Comparison of ENCODE assay signal across 17 cellular contexts in the genomic region with DNA sequence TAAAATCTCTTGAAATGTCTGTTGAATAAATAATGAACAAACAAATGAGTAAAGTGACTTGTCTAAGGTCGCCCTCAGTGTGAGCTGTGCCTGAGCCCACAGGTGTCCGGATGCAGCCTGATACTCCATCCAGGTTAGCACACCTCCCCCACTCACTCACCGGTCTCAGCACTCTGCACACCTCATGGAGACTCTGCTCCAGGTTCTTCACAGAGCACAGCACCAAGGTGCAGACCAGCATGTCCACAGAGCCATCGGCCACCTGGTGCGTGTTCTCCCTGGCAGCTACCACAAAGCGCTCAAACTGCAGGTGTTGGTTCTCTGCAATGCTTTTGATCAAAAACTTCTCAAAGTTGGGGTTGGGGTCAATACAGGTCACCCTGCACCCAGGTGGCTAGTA. TPM values are rescaled to one million over a fixed set of nuclear protein-coding genes. Genes with fewer than 3 reads are reported as not detected.
"Had no signal": no experiment of that assay in that cellular context is flagged by ENCODE, and none has a peak within 500 bp of the region (broad histone marks: within the 10 kb centered on the region; RNA-seq: fewer than 3 reads in every experiment).

No MANE protein-coding gene starts in this region.

- FAIRE-seq: pancreas had no signal

- DNase-seq: activated CD4-positive, alpha-beta T cell treated with anti-CD3 and anti-CD28 coated beads for 36 hours; activated CD8-positive, alpha-beta memory T cell treated with anti-CD3 and anti-CD28 coated beads, Interleukin-2, amount 50 U/mL, for 48 hours; activated CD8-positive, alpha-beta T cell treated with anti-CD3 and anti-CD28 coated beads for 36 hours; activated naive CD4-positive, alpha-beta T cell treated with Interleukin-2 at 50 U/mL for 16 hours; effector memory CD4-positive, alpha-beta T cell; hippocampal formation; kidney glomerular epithelial cell; T-helper 2 cell had no signal

- H3K9me3 ChIP-seq: gastroesophageal sphincter, pancreas, tibial artery had no signal

- H3K36me3 ChIP-seq: gastroesophageal sphincter, pancreas, tibial artery had no signal

- H3K27ac ChIP-seq: gastroesophageal sphincter, pancreas, tibial artery had no signal

- H3K4me3 Mint-ChIP-seq: activated CD4-positive, alpha-beta T cell treated with anti-CD3 and anti-CD28 coated beads for 36 hours; activated CD8-positive, alpha-beta T cell treated with anti-CD3 and anti-CD28 coated beads for 36 hours; activated T-helper 1 cell treated with anti-CD3 and anti-CD28 coated beads, Interleukin-12 subunit alpha, Interleukin-12 subunit beta, Interleukin-2, Interleukin-4 antibody, amounts not matched to agents 30 ng/mL and 10 ng/mL and 1 ng/mL, durations not matched to agents 14 hours and 24 hours and 36 hours; central memory CD8-positive, alpha-beta T cell; mesothelial cell of epicardium; neural crest cell had no signal

- H3K9me3 Mint-ChIP-seq: activated CD8-positive, alpha-beta T cell treated with anti-CD3 and anti-CD28 coated beads for 36 hours; central memory CD8-positive, alpha-beta T cell; neural crest cell had no signal

- H3K27ac Mint-ChIP-seq: activated CD4-positive, alpha-beta T cell treated with anti-CD3 and anti-CD28 coated beads for 36 hours; activated CD8-positive, alpha-beta T cell treated with anti-CD3 and anti-CD28 coated beads for 36 hours; activated T-helper 1 cell treated with anti-CD3 and anti-CD28 coated beads, Interleukin-12 subunit alpha, Interleukin-12 subunit beta, Interleukin-2, Interleukin-4 antibody, amounts not matched to agents 30 ng/mL and 10 ng/mL and 1 ng/mL, durations not matched to agents 14 hours and 24 hours and 36 hours; mesothelial cell of epicardium had no signal

- H3K4me1 Mint-ChIP-seq: central memory CD8-positive, alpha-beta T cell had no signal

- H3K4me3 ChIP-seq: gastroesophageal sphincter, pancreas, tibial artery had no signal

- H3K27me3 ChIP-seq: pancreas had no signal

- ATAC-seq: activated CD4-positive, alpha-beta T cell treated with anti-CD3 and anti-CD28 coated beads for 36 hours; activated CD8-positive, alpha-beta T cell treated with anti-CD3 and anti-CD28 coated beads for 36 hours; gastroesophageal sphincter; pancreas had no signal

RNA-seq across cellular contexts. Expression of a gene that starts 4.1 kb away (rescaled TPM):
- total RNA-seq: neural crest cell, skeletal muscle tissue had no signal

RNA-seq across cellular contexts. Expression of a gene that starts 37.1 kb away (rescaled TPM):
- total RNA-seq: activated CD4-positive, alpha-beta T cell treated with anti-CD3 and anti-CD28 coated beads for 36 hours; activated CD8-positive, alpha-beta T cell treated with anti-CD3 and anti-CD28 coated beads for 36 hours; activated T-helper 1 cell treated with anti-CD3 and anti-CD28 coated beads, Interleukin-12 subunit alpha, Interleukin-12 subunit beta, Interleukin-2, Interleukin-4 antibody, amounts not matched to agents 30 ng/mL and 10 ng/mL and 1 ng/mL, durations not matched to agents 14 hours and 24 hours and 36 hours; neural crest cell had no signal

RNA-seq across cellular contexts. Expression of a gene that starts 45.5 kb away (rescaled TPM):
- total RNA-seq: activated CD4-positive, alpha-beta T cell treated with anti-CD3 and anti-CD28 coated beads for 36 hours; activated CD8-positive, alpha-beta T cell treated with anti-CD3 and anti-CD28 coated beads for 36 hours; neural crest cell had no signal
- polyA plus RNA-seq: liver had no signal
